ENCODE assay signal across 26 cellular contexts in the genomic region with DNA sequence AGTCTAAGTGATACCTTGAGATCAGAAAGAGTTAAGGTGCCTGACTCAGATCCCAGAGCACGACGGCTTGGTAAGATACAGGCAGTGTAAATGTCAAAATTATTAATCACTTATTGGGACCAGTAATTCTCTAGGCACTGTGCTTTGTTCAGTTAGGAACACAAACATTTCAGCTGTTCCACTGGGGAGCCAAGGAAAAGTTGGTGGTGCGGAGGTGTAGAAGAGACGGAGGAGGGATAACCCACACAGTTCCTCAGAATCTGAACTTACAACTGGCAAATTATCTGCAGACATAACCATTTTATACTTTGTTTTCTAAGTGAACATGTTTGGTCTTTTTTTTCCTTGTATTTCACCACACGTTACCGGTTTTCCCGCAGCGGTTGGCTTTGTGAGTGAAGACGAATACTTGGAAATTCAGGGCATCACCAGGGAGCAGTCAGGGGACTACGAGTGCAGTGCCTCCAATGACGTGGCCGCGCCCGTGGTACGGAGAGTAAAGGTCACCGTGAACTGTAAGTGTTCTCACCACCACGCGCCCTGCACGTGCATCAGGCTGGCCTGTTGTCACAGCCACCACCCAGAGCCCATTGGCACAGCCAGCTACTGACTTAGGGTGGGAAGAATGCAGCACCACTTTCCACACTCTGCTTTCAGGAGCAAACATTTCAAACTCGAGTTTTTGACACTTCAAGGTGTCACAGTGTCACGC.
"Had no signal": no experiment of that assay in that cellular context is flagged by ENCODE, and none has a peak within 500 bp of the region (broad histone marks: within the 10 kb centered on the region; RNA-seq: fewer than 3 reads in every experiment).

No MANE protein-coding gene starts in this region.

- ATAC-seq: activated CD4-positive, alpha-beta T cell treated with anti-CD3 and anti-CD28 coated beads for 36 hours; activated CD8-positive, alpha-beta memory T cell treated with anti-CD3 and anti-CD28 coated beads, Interleukin-2, amount 10 ng/mL, durations not matched to agents 7 days and 5 days; activated CD8-positive, alpha-beta T cell treated with anti-CD3 and anti-CD28 coated beads, Interleukin-2, amount 10 ng/mL, durations not matched to agents 7 days and 5 days; activated naive CD4-positive, alpha-beta T cell treated with anti-CD3 and anti-CD28 coated beads, Interleukin-2, amount 50 U/mL, for 72 hours; activated T-cell treated with anti-CD3 and anti-CD28 coated beads, Interleukin-2, amount 50 U/mL, for 72 hours had no signal

- H3K27ac ChIP-seq: ascending aorta, breast epithelium, cardiac muscle cell, colonic mucosa, epithelial cell of prostate, esophagus squamous epithelium had no signal

- H3K4me3 ChIP-seq: ascending aorta, breast epithelium, cardiac muscle cell, colonic mucosa, esophagus squamous epithelium had no signal

- DNase-seq: activated CD4-positive, alpha-beta memory T cell treated with anti-CD3 and anti-CD28 coated beads for 36 hours; activated CD4-positive, alpha-beta T cell treated with anti-CD3 and anti-CD28 coated beads for 36 hours; activated CD4-positive, alpha-beta T cell treated with anti-CD3 and anti-CD28 coated beads, Interleukin-2, amount 10 ng/mL, durations not matched to agents 24 days and 14 days; activated CD4-positive, CD25-positive, alpha-beta regulatory T cell; activated CD4-positive, CD25-positive, alpha-beta regulatory T cell treated with anti-CD3 and anti-CD28 coated beads, Interleukin-2, amount 50 U/mL, for 72 hours; activated CD8-positive, alpha-beta memory T cell treated with anti-CD3 and anti-CD28 coated beads, Interleukin-2, amount 10 ng/mL, durations not matched to agents 7 days and 5 days; activated CD8-positive, alpha-beta memory T cell treated with anti-CD3 and anti-CD28 coated beads, Interleukin-2, amount 50 U/mL, for 48 hours; activated CD8-positive, alpha-beta T cell treated with anti-CD3 and anti-CD28 coated beads, Interleukin-2, amount 10 ng/mL, durations not matched to agents 7 days and 5 days; activated gamma-delta T cell; activated naive CD4-positive, alpha-beta T cell; activated naive CD4-positive, alpha-beta T cell treated with anti-CD3 and anti-CD28 coated beads, Interleukin-2, amount 10 ng/mL, durations not matched to agents 7 days and 5 days; activated naive CD8-positive, alpha-beta T cell treated with anti-CD3 and anti-CD28 coated beads, Interleukin-2, amount 10 ng/mL, durations not matched to agents 7 days and 5 days; activated T-cell treated with anti-CD3 and anti-CD28 coated beads for 4 hours; activated T-cell treated with anti-CD3 and anti-CD28 coated beads, Interleukin-2, amount 50 U/mL, for 24 hours; activated T-cell treated with anti-CD3 and anti-CD28 coated beads, Interleukin-2, amount 50 U/mL, for 72 hours; central memory CD4-positive, alpha-beta T cell; cerebellar nuclear complex; colonic mucosa; effector CD8-positive, alpha-beta T cell; esophagus squamous epithelium; T-helper 2 cell had no signal

- H3K27me3 ChIP-seq: ascending aorta, breast epithelium, cardiac muscle cell, colonic mucosa, esophagus squamous epithelium had no signal

- H3K36me3 ChIP-seq: ascending aorta, breast epithelium, cardiac muscle cell, colonic mucosa, esophagus squamous epithelium had no signal

- H3K4me1 ChIP-seq: ascending aorta, breast epithelium, colonic mucosa, esophagus squamous epithelium had no signal

- H3K9me3 ChIP-seq: ascending aorta, breast epithelium, colonic mucosa, esophagus squamous epithelium had no signal
